In genomic region chr7:100370303-100370702, GRCh38 we compare ENCODE assay signal across 16 cellular contexts. TPM values are rescaled to one million over a fixed set of nuclear protein-coding genes. Genes with fewer than 3 reads are reported as not detected.
DNase-seq lines count a peak whose midpoint lies in the region; ATAC-seq lines count a peak whose summit lies in the region.
"Had no signal": no experiment of that assay in that cellular context is flagged by ENCODE, and none has a peak within 500 bp of the region (broad histone marks: within the 10 kb centered on the region; RNA-seq: fewer than 3 reads in every experiment).

No MANE protein-coding gene starts in this region.

- H3K27me3 ChIP-seq in HUES64 (ENCODE audit: insufficient read depth, low read length) = no peaks in the 10 kb centered on the region
- H3K27me3 ChIP-seq: cardiac muscle cell, hepatocyte, suprapubic skin had no signal

- peak overlapping the region; percentile 2; the same call in 1 of the 2 replicates for H3K27ac ChIP-seq in HUES64 (ENCODE audit: low read depth, low read length)
- H3K27ac ChIP-seq: cardiac muscle cell, hepatocyte had no signal

- H3K4me1 Mint-ChIP-seq in dendritic cell treated with granulocyte-macrophage colony-stimulating factor and Interleukin-4, amounts not matched to agents 40 ng/mL and 50 ng/mL, for 4 days (ENCODE audit: low read depth) = peaks cover 98% of the 10 kb centered on the region

- no peak for ATAC-seq in GM19351 (IDR thresholded peaks at IDR 0.05; ENCODE audit: unreplicated experiment)
- ATAC-seq: mucosa of descending colon had no signal

- H3K9ac ChIP-seq in HUES64 (ENCODE audit: low read depth, low read length) = no peak overlapping the region

- H3K4me3 ChIP-seq in HUES64 (ENCODE audit: low read length) = no peak overlapping the region
- H3K4me3 ChIP-seq: cardiac muscle cell, hepatocyte, mucosa of descending colon, suprapubic skin had no signal

- peak; percentile 26 for DNase-seq in posterior vena cava (ENCODE audit: low spot score)
- no peak for DNase-seq in NCI-H1048 (lab: John Stamatoyannopoulos, UW)
- DNase-seq in DMS114 treated with DMSO at 0.1 percent for 48 hours (lab: John Stamatoyannopoulos, UW; ENCODE audit: unreplicated experiment) = no peak
- DNase-seq: activated CD4-positive, alpha-beta T cell treated with anti-CD3 and anti-CD28 coated beads, Interleukin-2, amount 10 ng/mL, durations not matched to agents 24 days and 14 days; activated gamma-delta T cell; CD4-positive, alpha-beta memory T cell; erythroblast; MM.1S; SW 1271 had no signal

- no peaks in the 10 kb centered on the region for H3K9me3 ChIP-seq in HUES64 (ENCODE audit: insufficient read depth, low read depth, low read length)
- H3K9me3 ChIP-seq: mucosa of descending colon, suprapubic skin had no signal

- H3K27ac Mint-ChIP-seq in dendritic cell treated with granulocyte-macrophage colony-stimulating factor and Interleukin-4, amounts not matched to agents 40 ng/mL and 50 ng/mL, for 4 days = peak overlapping the region; percentile 88

- H3K4me1 ChIP-seq in HUES64 (ENCODE audit: insufficient read depth, low read length) = peaks cover 10% of the 10 kb centered on the region; the same call in 1 of the 2 replicates

- intact Hi-C loops in dendritic cell treated with granulocyte-macrophage colony-stimulating factor and Interleukin-4, amounts not matched to agents 40 ng/mL and 50 ng/mL, for 4 days (cut with micrococcal nuclease) = no loop called here
- intact Hi-C loops in posterior vena cava (cut with DNase I) = no loop called here

- H3K9me3 Mint-ChIP-seq in dendritic cell treated with granulocyte-macrophage colony-stimulating factor and Interleukin-4, amounts not matched to agents 40 ng/mL and 50 ng/mL, for 4 days = no peaks in the 10 kb centered on the region
- H3K9me3 Mint-ChIP-seq: activated CD4-positive, alpha-beta T cell treated with anti-CD3 and anti-CD28 coated beads, Interleukin-2, amount 10 ng/mL, durations not matched to agents 24 days and 14 days had no signal

- peaks cover 35% of the 10 kb centered on the region for H3K36me3 Mint-ChIP-seq in dendritic cell treated with granulocyte-macrophage colony-stimulating factor and Interleukin-4, amounts not matched to agents 40 ng/mL and 50 ng/mL, for 4 days (ENCODE audit: low read depth)

- peaks cover 6% of the 10 kb centered on the region; the same call in 1 of the 2 replicates for H3K36me3 ChIP-seq in HUES64 (ENCODE audit: insufficient read depth, low read length)
- H3K36me3 ChIP-seq: cardiac muscle cell, suprapubic skin had no signal

- H3K4me3 Mint-ChIP-seq in dendritic cell treated with granulocyte-macrophage colony-stimulating factor and Interleukin-4, amounts not matched to agents 40 ng/mL and 50 ng/mL, for 4 days = no peak overlapping the region
- H3K4me3 Mint-ChIP-seq: activated CD4-positive, alpha-beta T cell treated with anti-CD3 and anti-CD28 coated beads, Interleukin-2, amount 10 ng/mL, durations not matched to agents 24 days and 14 days; CD4-positive, alpha-beta memory T cell had no signal

- H3K27me3 Mint-ChIP-seq in dendritic cell treated with granulocyte-macrophage colony-stimulating factor and Interleukin-4, amounts not matched to agents 40 ng/mL and 50 ng/mL, for 4 days = no peaks in the 10 kb centered on the region
- H3K27me3 Mint-ChIP-seq: activated CD4-positive, alpha-beta T cell treated with anti-CD3 and anti-CD28 coated beads, Interleukin-2, amount 10 ng/mL, durations not matched to agents 24 days and 14 days; CD4-positive, alpha-beta memory T cell had no signal

- WGBS in HUES64 = 8% methylated on average over 4 of the region's 4 CpGs

RNA-seq across cellular contexts. Expression of gene PILRA, which starts 3.0 kb away (rescaled TPM):
- polyA plus RNA-seq in HUES64 (2013, experiment 1 of 2) = 2.6 TPM
- 3.2 TPM for polyA plus RNA-seq in HUES64 (2013, experiment 2 of 2)
- 10 to 100 TPM in 1 of 2 donors, 1 to 10 TPM in 1; 5.9 to 15.3 TPM for total RNA-seq in posterior vena cava

RNA-seq across cellular contexts. Expression of gene PILRB, which starts 12.4 kb away (rescaled TPM):
- 15.1 TPM for polyA plus RNA-seq in HUES64 (2013, experiment 1 of 2)
- polyA plus RNA-seq in HUES64 (2013, experiment 2 of 2) = 16.5 TPM
- 10 to 100 TPM; 17.7 to 32.5 TPM for total RNA-seq in posterior vena cava

RNA-seq across cellular contexts. Expression of gene ZCWPW1, which starts 58.2 kb away (rescaled TPM):
- polyA plus RNA-seq in HUES64 (2013, experiment 1 of 2) = 0.65 TPM
- 1.2 TPM for polyA plus RNA-seq in HUES64 (2013, experiment 2 of 2)
- total RNA-seq in posterior vena cava = 1 to 10 TPM; 2.9 to 3.5 TPM

RNA-seq across cellular contexts. Expression of gene MEPCE, which starts 59.3 kb away (rescaled TPM):
- 40.5 TPM for polyA plus RNA-seq in HUES64 (2013, experiment 1 of 2)
- 36.3 TPM for polyA plus RNA-seq in HUES64 (2013, experiment 2 of 2)
- total RNA-seq in posterior vena cava = 10 to 100 TPM; 19.8 to 21.8 TPM
